In genomic region chr2:67055387-67056304, GRCh38 we compare ENCODE assay signal across 31 cellular contexts.
A peak's percentile ranks its signal among the peaks of the same experiment; 100 is the strongest.
DNase-seq lines count a peak whose midpoint lies in the region; ATAC-seq and TF ChIP-seq lines count a peak whose summit lies in the region.
"Had no signal": no experiment of that assay in that cellular context is flagged by ENCODE, and none has a peak within 500 bp of the region (broad histone marks: within the 10 kb centered on the region; RNA-seq: fewer than 3 reads in every experiment).

No MANE protein-coding gene starts in this region.

- CTCF ChIA-PET in SK-N-SH (lab: Yijun Ruan, JAX), result no interaction called here

- H3K4me1 Mint-ChIP-seq in mesothelial cell of epicardium, result peaks cover 40% of the 10 kb centered on the region
- H3K4me1 Mint-ChIP-seq: B cell; H9; stimulated activated naive CD8-positive, alpha-beta T cell treated with anti-CD3 and anti-CD28 coated beads, Interleukin-15, amount 100 ng/mL, for 72 hours had no signal

- POLR2A ChIA-PET in SK-N-SH (lab: Yijun Ruan, JAX), result no interaction called here

- no peaks in the 10 kb centered on the region for H4K20me1 ChIP-seq in SK-N-SH (ENCODE audit: insufficient read depth)

- H3K36me3 Mint-ChIP-seq in mesothelial cell of epicardium, result peaks cover 8% of the 10 kb centered on the region
- H3K36me3 Mint-ChIP-seq: CD8-positive, alpha-beta T cell had no signal

- H3K9ac ChIP-seq in SK-N-SH, result no peak overlapping the region

- TF ChIP-seq EP300 in SK-N-SH (IDR thresholded peaks at IDR 0.05; ENCODE audit: borderline replicate concordance in 1 of 2, low read depth in 1 of 2, low read length in 1 of 2), result peak in 1 of 2 experiments; percentile 27; a peak in 1 of 4 replicates

- no peak overlapping the region for H2AFZ ChIP-seq in SK-N-SH (ENCODE audit: low read depth)

- H3F3A ChIP-seq in SK-N-SH (replicated peaks; ENCODE audit: insufficient read depth), result no peaks in the 10 kb centered on the region

- H3K27ac ChIP-seq in SK-N-SH (ENCODE audit: low read depth in 2 of 2, low read length in 1 of 2) (peak overlapping the region in 1 of 2 experiments; percentile 34; a peak in 1 of 4 replicates), left lung (no peak overlapping the region)
- H3K27ac ChIP-seq: coronary artery, heart right ventricle, ovary, SJCRH30, WERI-Rb-1 had no signal

- 59% methylated on average over 4 of the region's 4 CpGs for WGBS in SK-N-SH (ENCODE audit: low lambda C conversion rate)

- TF ChIP-seq RAD21 in SK-N-SH (IDR thresholded peaks at IDR 0.05; ENCODE audit: low read length), result no peak

- peaks cover 15% of the 10 kb centered on the region for H3K9me3 Mint-ChIP-seq in mesothelial cell of epicardium
- H3K9me3 Mint-ChIP-seq: activated T-helper 2 cell treated with anti-CD3 and anti-CD28 coated beads, Interferon-gamma antibody, Interleukin-2, Interleukin-4, amounts not matched to agents 10 μg/mL and 5 μg/mL and 100 μg/mL, durations not matched to agents 14 hours and 24 hours and 36 hours; CD8-positive, alpha-beta T cell; H9; stimulated activated naive CD8-positive, alpha-beta T cell treated with anti-CD3 and anti-CD28 coated beads, Interleukin-15, amount 100 ng/mL, for 72 hours had no signal

- no peak overlapping the region for H3K4me3 Mint-ChIP-seq in mesothelial cell of epicardium
- H3K4me3 Mint-ChIP-seq: B cell; CD8-positive, alpha-beta T cell; H9; stimulated activated naive CD8-positive, alpha-beta T cell treated with anti-CD3 and anti-CD28 coated beads, Interleukin-15, amount 100 ng/mL, for 72 hours had no signal

- no peaks in the 10 kb centered on the region for H3K79me2 ChIP-seq in SK-N-SH (ENCODE audit: insufficient read depth)

- DNase-seq in EL (peak; percentile 8), SK-N-SH (no peak), fibroblast of pulmonary artery (ENCODE audit: low read depth) (peak; percentile 28), mesothelial cell of epicardium (ENCODE audit: low spot score in 2 of 2, unreplicated experiment in 2 of 2) (no peak), left lung (no peak), GOT3 (lab: John Stamatoyannopoulos, UW) (no peak)
- DNase-seq: activated CD4-positive, alpha-beta T cell treated with anti-CD3 and anti-CD28 coated beads for 4 hours; activated CD8-positive, alpha-beta memory T cell treated with anti-CD3 and anti-CD28 coated beads for 24 hours; activated naive CD4-positive, alpha-beta T cell treated with anti-CD3 and anti-CD28 coated beads, Interleukin-2, amount 50 U/mL, for 16 hours; activated T-cell treated with anti-CD3 and anti-CD28 coated beads for 4 hours; CD8-positive, alpha-beta T cell; effector CD8-positive, alpha-beta T cell; H9; heart right ventricle; Karpas-422; left cardiac atrium; NCI-H1048; NCI-H2107; NCI-H345; ovary; SJCRH30; stimulated activated CD4-positive, alpha-beta T cell treated with anti-CD3 and anti-CD28 coated beads, Interleukin-1b, Interleukin-23, amount 100 ng/mL, for 48 hours; stimulated activated naive CD8-positive, alpha-beta T cell treated with anti-CD3 and anti-CD28 coated beads, Interleukin-15, amount 100 ng/mL, for 72 hours had no signal

- H3K4me3 ChIP-seq in SK-N-SH (ENCODE audit: low read depth in 2 of 2, low read length in 1 of 2) (no peak overlapping the region), fibroblast of pulmonary artery (replicated peaks; ENCODE audit: low read depth, low read length) (no peak overlapping the region), left lung (no peak overlapping the region)
- H3K4me3 ChIP-seq: coronary artery, GM12878, heart right ventricle, ovary, SJCRH30, smooth muscle cell had no signal

- no peaks in the 10 kb centered on the region for H3K9me3 ChIP-seq in SK-N-SH
- no peaks in the 10 kb centered on the region for H3K9me3 ChIP-seq in left lung
- H3K9me3 ChIP-seq: ovary, SJCRH30 had no signal

- ATAC-seq in HG03469 (IDR thresholded peaks at IDR 0.05; ENCODE audit: unreplicated experiment) (no peak), left lung (no peak), GM18907 (IDR thresholded peaks at IDR 0.05; ENCODE audit: unreplicated experiment) (no peak)
- ATAC-seq: CD8-positive, alpha-beta T cell; GM12878; heart right ventricle; left cardiac atrium; stimulated activated naive CD8-positive, alpha-beta T cell treated with anti-CD3 and anti-CD28 coated beads, Interleukin-15, amount 100 ng/mL, for 72 hours had no signal

- H3K27me3 ChIP-seq in SK-N-SH (ENCODE audit: insufficient read depth) (no peaks in the 10 kb centered on the region), left lung (no peaks in the 10 kb centered on the region)
- H3K27me3 ChIP-seq: ovary, SJCRH30 had no signal

- peak overlapping the region; percentile 35 for H3K27ac Mint-ChIP-seq in mesothelial cell of epicardium
- H3K27ac Mint-ChIP-seq: activated T-helper 2 cell treated with anti-CD3 and anti-CD28 coated beads, Interferon-gamma antibody, Interleukin-2, Interleukin-4, amounts not matched to agents 10 μg/mL and 5 μg/mL and 100 μg/mL, durations not matched to agents 14 hours and 24 hours and 36 hours; B cell; CD8-positive, alpha-beta T cell; H9; stimulated activated naive CD8-positive, alpha-beta T cell treated with anti-CD3 and anti-CD28 coated beads, Interleukin-15, amount 100 ng/mL, for 72 hours had no signal

- no peak overlapping the region for H3K4me2 ChIP-seq in SK-N-SH
- H3K4me2 ChIP-seq: smooth muscle cell had no signal

- H3K36me3 ChIP-seq in SK-N-SH (replicated peaks in 1 of 2; ENCODE audit: control insufficient read depth in 1 of 2, insufficient read depth in 2 of 2, low read length in 1 of 2) (no peaks in the 10 kb centered on the region), left lung (no peaks in the 10 kb centered on the region)
- H3K36me3 ChIP-seq: heart right ventricle, ovary, SJCRH30, WERI-Rb-1 had no signal

- no peak for TF ChIP-seq CTCF in SK-N-SH (IDR thresholded peaks at IDR 0.05)
- TF ChIP-seq CTCF in fibroblast of pulmonary artery (IDR thresholded peaks at IDR 0.05; ENCODE audit: low read length, missing control alignments), result no peak
- no peak for TF ChIP-seq CTCF in mesothelial cell of epicardium (IDR thresholded peaks at IDR 0.05; ENCODE audit: unreplicated experiment)
- no peak for TF ChIP-seq CTCF in left lung (IDR thresholded peaks at IDR 0.05)

- H3K9me2 ChIP-seq in SK-N-SH, result no peaks in the 10 kb centered on the region

- no peaks in the 10 kb centered on the region for H3K27me3 Mint-ChIP-seq in mesothelial cell of epicardium (ENCODE audit: low read depth)
- H3K27me3 Mint-ChIP-seq: B cell; stimulated activated naive CD8-positive, alpha-beta T cell treated with anti-CD3 and anti-CD28 coated beads, Interleukin-15, amount 100 ng/mL, for 72 hours had no signal

- H3K4me1 ChIP-seq in SK-N-SH (ENCODE audit: control insufficient read depth in 1 of 2, insufficient read depth in 2 of 2, low read depth in 1 of 2, low read length in 1 of 2) (peaks cover 0 to 9% of the 10 kb centered on the region in 2 experiments; a peak in 2 of 4 replicates), left lung (peaks cover 0 to 4% of the 10 kb centered on the region in 2 donors)
- H3K4me1 ChIP-seq: heart right ventricle, SJCRH30 had no signal

- intact Hi-C loops in left lung (cut with DNase I), result no loop called here

TF ChIP-seq in SK-N-SH, 30 proteins besides CTCF, POLR2A, EP300 and RAD21:
- TF ChIP-seq USF2 (IDR thresholded peaks at IDR 0.05; ENCODE audit: borderline replicate concordance, low read depth, low read length) (no peak), MXI1 (IDR thresholded peaks at IDR 0.05; ENCODE audit: low read depth, low read length) (no peak), GATA2 (CRISPR knock-in tag; IDR thresholded peaks at IDR 0.05) (0 out of 2 replicates have a peak, but pooled peaks have one; percentile 26), EZH2phosphoT487 (IDR thresholded peaks at IDR 0.05; ENCODE audit: borderline replicate concordance, low read depth) (no peak), TAF1 (IDR thresholded peaks at IDR 0.05; ENCODE audit: borderline replicate concordance, low read depth, low read length) (no peak)
- TF ChIP-seq, protein P1, sequence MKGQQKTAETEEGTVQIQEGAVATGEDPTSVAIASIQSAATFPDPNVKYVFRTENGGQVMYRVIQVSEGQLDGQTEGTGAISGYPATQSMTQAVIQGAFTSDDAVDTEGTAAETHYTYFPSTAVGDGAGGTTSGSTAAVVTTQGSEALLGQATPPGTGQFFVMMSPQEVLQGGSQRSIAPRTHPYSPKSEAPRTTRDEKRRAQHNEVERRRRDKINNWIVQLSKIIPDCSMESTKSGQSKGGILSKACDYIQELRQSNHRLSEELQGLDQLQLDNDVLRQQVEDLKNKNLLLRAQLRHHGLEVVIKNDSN (IDR thresholded peaks at IDR 0.05; ENCODE audit: borderline replicate concordance, low read depth), result no peak

Comparison
In these comparisons a context has a peak if more than half of its experiments do, and no peak if none do; other contexts are left out.
1. DNase-seq: peak in EL (single experiment) and fibroblast of pulmonary artery (single experiment); none in SK-N-SH (single experiment), mesothelial cell of epicardium (0 of 2), left lung (0 of 2) and GOT3 (single experiment).